ENCODE assay signal across 22 cellular contexts in the genomic region with DNA sequence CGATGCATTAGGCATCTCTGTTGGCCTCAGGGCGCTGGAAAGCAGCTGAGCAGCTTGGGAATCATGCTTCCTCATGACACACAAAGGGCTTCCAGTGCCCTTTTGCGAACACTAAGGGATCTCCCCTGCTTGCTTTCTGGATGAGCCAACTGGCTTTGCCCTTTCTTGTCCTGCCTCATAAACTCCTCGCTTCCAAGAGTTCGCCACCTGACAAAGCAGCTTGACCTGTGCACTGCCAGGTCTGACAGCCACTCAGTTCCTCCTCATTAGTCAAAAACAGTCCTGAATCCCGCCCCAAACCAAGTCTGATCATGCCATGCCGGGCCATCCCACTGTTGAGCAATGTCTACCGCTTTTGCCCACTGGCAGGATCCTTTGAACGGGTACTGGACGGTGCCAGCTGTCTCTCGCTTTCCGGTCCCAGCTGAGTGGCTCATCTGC.
A peak's percentile ranks its signal among the peaks of the same experiment; 100 is the strongest.
DNase-seq lines count a peak whose midpoint lies in the region; ATAC-seq and TF ChIP-seq lines count a peak whose summit lies in the region.
"Had no signal": no experiment of that assay in that cellular context is flagged by ENCODE, and none has a peak within 500 bp of the region (broad histone marks: within the 10 kb centered on the region; RNA-seq: fewer than 3 reads in every experiment).

No MANE protein-coding gene starts in this region.

- no peaks in the 10 kb centered on the region for H3K9me3 ChIP-seq in right lobe of liver
- H3K9me3 ChIP-seq: BLaER1 treated with 17β-estradiol and CSF1 and Interleukin-3, amounts not matched to agents 10 nM and 100 nM; suprapubic skin; vagina had no signal

- peaks cover 16% of the 10 kb centered on the region for H3K27me3 Mint-ChIP-seq in nephron progenitor cell (ENCODE audit: low read depth, poor library complexity)

- H3K27ac ChIP-seq in right lobe of liver, result no peak overlapping the region
- H3K27ac ChIP-seq: BLaER1 treated with 17β-estradiol and CSF1 and Interleukin-3, amounts not matched to agents 10 nM and 100 nM; dorsolateral prefrontal cortex; HL-60; suprapubic skin; vagina; WERI-Rb-1 had no signal

- TF ChIP-seq CTCF in nephron progenitor cell (IDR thresholded peaks at IDR 0.05) (no peak), right lobe of liver (IDR thresholded peaks at IDR 0.05) (no peak)

- ATAC-seq in esophagus mucosa (peak; percentile 92), GM19328 (IDR thresholded peaks at IDR 0.05; ENCODE audit: unreplicated experiment) (no peak), right lobe of liver (no peak)
- ATAC-seq: left colon, right cardiac atrium had no signal

- H3K36me3 Mint-ChIP-seq in nephron progenitor cell (ENCODE audit: low read depth), result no peaks in the 10 kb centered on the region

- intact Hi-C loops in right lobe of liver (cut with DNase I), result no loop called here

- no peaks in the 10 kb centered on the region for H3K4me1 ChIP-seq in right lobe of liver

- H3K9me3 Mint-ChIP-seq in nephron progenitor cell, result no peaks in the 10 kb centered on the region

- DNase-seq in ELR (ENCODE audit: low read depth), result peak; percentile 44
- peak; percentile 57 for DNase-seq in RPMI7951 (ENCODE audit: low read depth)
- no peak for DNase-seq in nephron progenitor cell
- no peak for DNase-seq in right lobe of liver
- no peak for DNase-seq in GM03348 (ENCODE audit: low spot score)
- no peak for DNase-seq in glomerular visceral epithelial cell (ENCODE audit: extremely low spot score)
- DNase-seq: ACHN; activated CD4-positive, alpha-beta T cell treated with anti-CD3 and anti-CD28 coated beads, Interleukin-2, amount 50 U/mL, for 4 hours; activated CD8-positive, alpha-beta memory T cell treated with anti-CD3 and anti-CD28 coated beads, Interleukin-2, amount 50 U/mL, for 48 hours; Calu3; caudate nucleus; right cardiac atrium; T-helper 2 cell; WERI-Rb-1 had no signal

- WGBS in right lobe of liver (ENCODE audit: insufficient coverage, low coverage, low lambda C conversion rate, missing lambda C conversion rate), result 88% methylated on average over 7 of the region's 12 CpGs

- no peaks in the 10 kb centered on the region for H3K27me3 ChIP-seq in right lobe of liver
- H3K27me3 ChIP-seq: BLaER1 treated with 17β-estradiol and CSF1 and Interleukin-3, amounts not matched to agents 10 nM and 100 nM; dorsolateral prefrontal cortex; suprapubic skin; vagina had no signal

- H3K4me3 ChIP-seq in right lobe of liver, result no peak overlapping the region
- H3K4me3 ChIP-seq: BLaER1 treated with 17β-estradiol and CSF1 and Interleukin-3, amounts not matched to agents 10 nM and 100 nM; dorsolateral prefrontal cortex; suprapubic skin; vagina had no signal

- H3K4me3 Mint-ChIP-seq in nephron progenitor cell, result no peak overlapping the region

- H3K27ac Mint-ChIP-seq in nephron progenitor cell, result peak overlapping the region; percentile 94

- peaks cover 65% of the 10 kb centered on the region for H3K4me1 Mint-ChIP-seq in nephron progenitor cell

- no peaks in the 10 kb centered on the region for H3K36me3 ChIP-seq in right lobe of liver
- H3K36me3 ChIP-seq: BLaER1 treated with 17β-estradiol and CSF1 and Interleukin-3, amounts not matched to agents 10 nM and 100 nM; suprapubic skin; vagina; WERI-Rb-1 had no signal

- no peak for TF ChIP-seq POLR2A in right lobe of liver (IDR thresholded peaks at IDR 0.05)

Comparison
In these comparisons a context has a peak if more than half of its experiments do, and no peak if none do; other contexts are left out.
1. DNase-seq: peak in ELR (single experiment) and RPMI7951 (single experiment); none in nephron progenitor cell (single experiment), right lobe of liver (0 of 3), GM03348 (single experiment) and glomerular visceral epithelial cell (single experiment).